ENCODE assay signal across 10 cellular contexts in genomic region chr2:96819101-96819875, GRCh38. TPM values are rescaled to one million over a fixed set of nuclear protein-coding genes. Genes with fewer than 3 reads are reported as not detected.
A peak's percentile ranks its signal among the peaks of the same experiment; 100 is the strongest.
DNase-seq lines count a peak whose midpoint lies in the region; ATAC-seq, FAIRE-seq and TF ChIP-seq lines count a peak whose summit lies in the region.
"Had no signal": no experiment of that assay in that cellular context is flagged by ENCODE, and none has a peak within 500 bp of the region (broad histone marks: within the 10 kb centered on the region; RNA-seq: fewer than 3 reads in every experiment).

No MANE protein-coding gene starts in this region.

- H3F3A ChIP-seq in GM23248 (ENCODE audit: insufficient read depth), result 0 out of 2 replicates have a peak, but pooled peaks cover 8% of the 10 kb centered on the region

- no peak for ATAC-seq in CD8-positive, alpha-beta T cell
- ATAC-seq in HG03196 (IDR thresholded peaks at IDR 0.05; ENCODE audit: unreplicated experiment), result no peak

- H3K27me3 ChIP-seq in CD8-positive, alpha-beta T cell (ENCODE audit: insufficient read depth, low read length), result no peaks in the 10 kb centered on the region
- H3K27me3 ChIP-seq in astrocyte (ENCODE audit: insufficient read depth, low read length), result no peaks in the 10 kb centered on the region
- H3K27me3 ChIP-seq in mesendoderm (ENCODE audit: insufficient read depth, low read length, poor library complexity), result no peaks in the 10 kb centered on the region
- no peaks in the 10 kb centered on the region for H3K27me3 ChIP-seq in GM23248 (replicated peaks; ENCODE audit: insufficient read depth)

- H3K4me2 ChIP-seq in astrocyte (ENCODE audit: low read length) (no peak overlapping the region), mesendoderm (ENCODE audit: low read length) (no peak overlapping the region), GM23248 (ENCODE audit: unreplicated experiment) (no peak overlapping the region)

- no peak overlapping the region for H2BK5ac ChIP-seq in mesendoderm (ENCODE audit: low read length)

- peaks cover 22% of the 10 kb centered on the region for H3K79me1 ChIP-seq in mesendoderm (ENCODE audit: low read length)

- H3K79me2 ChIP-seq in astrocyte (ENCODE audit: insufficient read depth, low read length) (peaks cover 10% of the 10 kb centered on the region), mesendoderm (ENCODE audit: control insufficient read depth, insufficient read depth, low read length) (peaks cover 35% of the 10 kb centered on the region), GM23248 (ENCODE audit: insufficient read depth) (peaks cover 6% of the 10 kb centered on the region; the same call in 1 of the 2 replicates)

- CTCF ChIA-PET in CD8-positive, alpha-beta T cell (lab: Charles Lee), result interaction anchor here (0.8 to 1.8 kb wide), 7 partner anchors 9 to 144 kb away, joined by 3 to 8 read pairs (median 3); no protein-coding TSS in a partner anchor

- H2BK15ac ChIP-seq in mesendoderm (replicated peaks; ENCODE audit: low read depth), result no peak overlapping the region

- POLR2A ChIA-PET in CD8-positive, alpha-beta T cell (lab: Charles Lee), result interaction anchor here (0.6 to 1.3 kb wide), 3 partner anchors 12 to 29 kb away, joined by 3 to 4 read pairs (median 3); no protein-coding TSS in a partner anchor

- H3K36me3 Mint-ChIP-seq in CD8-positive, alpha-beta T cell, result peaks cover 50% of the 10 kb centered on the region
- H3K36me3 Mint-ChIP-seq in astrocyte (ENCODE audit: low read depth, unreplicated experiment), result peaks cover 5% of the 10 kb centered on the region

- TF ChIP-seq CTCF in CD8-positive, alpha-beta T cell (IDR thresholded peaks at IDR 0.05), result no peak
- no peak for TF ChIP-seq CTCF in astrocyte (IDR thresholded peaks at IDR 0.05; ENCODE audit: insufficient read depth, low read depth, low read length)

- peak overlapping the region; percentile 87 for H3K4me3 Mint-ChIP-seq in CD8-positive, alpha-beta T cell
- H3K4me3 Mint-ChIP-seq in astrocyte (ENCODE audit: unreplicated experiment), result peak overlapping the region; percentile 40

- no CpG with 5 or more reads among the region's 10 CpGs for WGBS in mesendoderm (ENCODE audit: extremely low coverage, insufficient coverage, low lambda C conversion rate)
- WGBS in GM23248 (ENCODE audit: low coverage in 1 of 2, low lambda C conversion rate in 2 of 2, missing lambda C conversion rate in 2 of 2), 2 experiments, result 81 to 82% methylated on average over 9 to 10 of the region's 10 CpGs

- no peak overlapping the region for H4K5ac ChIP-seq in mesendoderm (ENCODE audit: low read length)

- no peaks in the 10 kb centered on the region for H3K27me3 Mint-ChIP-seq in CD8-positive, alpha-beta T cell (ENCODE audit: low read depth)
- peaks cover 7% of the 10 kb centered on the region for H3K27me3 Mint-ChIP-seq in astrocyte (ENCODE audit: low read depth, unreplicated experiment)

- no peak overlapping the region for H3K4ac ChIP-seq in mesendoderm (ENCODE audit: low read depth, low read length)

- H3K56ac ChIP-seq in mesendoderm (ENCODE audit: low read length), result no peak overlapping the region

- H4K20me1 ChIP-seq in astrocyte (ENCODE audit: insufficient read depth, low read length) (peaks cover 61% of the 10 kb centered on the region), GM23248 (ENCODE audit: insufficient read depth) (no peaks in the 10 kb centered on the region)

- peaks cover 61% of the 10 kb centered on the region for H3K4me1 Mint-ChIP-seq in CD8-positive, alpha-beta T cell (ENCODE audit: low read depth)
- peaks cover 6% of the 10 kb centered on the region for H3K4me1 Mint-ChIP-seq in astrocyte (ENCODE audit: low read depth, unreplicated experiment)

- no peak overlapping the region for H3K27ac ChIP-seq in CD8-positive, alpha-beta T cell (ENCODE audit: low read depth, low read length)
- H3K27ac ChIP-seq in astrocyte (ENCODE audit: low read depth, low read length), result no peak overlapping the region
- H3K27ac ChIP-seq in mesendoderm (ENCODE audit: low read depth, low read length), result no peak overlapping the region
- no peak overlapping the region for H3K27ac ChIP-seq in GM23248

- FAIRE-seq in astrocyte (lab: Jason Lieb, UNC), result no peak

- H3K9me3 ChIP-seq in CD8-positive, alpha-beta T cell (ENCODE audit: low read length), result no peaks in the 10 kb centered on the region
- H3K9me3 ChIP-seq in astrocyte (ENCODE audit: insufficient read depth, low read depth, low read length) (no peaks in the 10 kb centered on the region), GM23248 (ENCODE audit: low read depth) (no peaks in the 10 kb centered on the region)

- no peak overlapping the region for H3K18ac ChIP-seq in mesendoderm (ENCODE audit: low read length)

- H3K9me3 Mint-ChIP-seq in CD8-positive, alpha-beta T cell, result no peaks in the 10 kb centered on the region
- no peaks in the 10 kb centered on the region for H3K9me3 Mint-ChIP-seq in astrocyte (ENCODE audit: unreplicated experiment)

- H3K4me3 ChIP-seq in CD8-positive, alpha-beta T cell (ENCODE audit: low read depth, low read length), result no peak overlapping the region
- H3K4me3 ChIP-seq in astrocyte (ENCODE audit: insufficient read depth, low read depth, low read length) (no peak overlapping the region), mesendoderm (ENCODE audit: low read length) (no peak overlapping the region), GM23248 (no peak overlapping the region)

- H3K9ac ChIP-seq in astrocyte (ENCODE audit: low read length), result no peak overlapping the region
- H3K9ac ChIP-seq in mesendoderm (ENCODE audit: low read length), result no peak overlapping the region
- no peak overlapping the region for H3K9ac ChIP-seq in GM23248

- no peak overlapping the region for H2AK5ac ChIP-seq in mesendoderm (ENCODE audit: low read length)

- no peak overlapping the region for H2AFZ ChIP-seq in astrocyte (ENCODE audit: low read depth, low read length)
- no peak overlapping the region for H2AFZ ChIP-seq in GM23248

- DNase-seq in CD8-positive, alpha-beta T cell, result no peak
- DNase-seq in HuH-7 (ENCODE audit: low spot score) (peak; percentile 97), astrocyte (ENCODE audit: low read depth) (no peak), mesendoderm (peak; percentile 49), GM23248 (no peak), NCI-H1694 (lab: John Stamatoyannopoulos, UW) (no peak)
- no peak for DNase-seq in activated CD4-positive, CD25-positive, alpha-beta regulatory T cell treated with anti-CD3 and anti-CD28 coated beads, Interleukin-2, amount 50 U/mL, for 72 hours
- DNase-seq: activated gamma-delta T cell treated with Interleukin-2 at 50 U/mL for 16 hours, GOT3 had no signal

- peak overlapping the region; percentile 35 for H3K27ac Mint-ChIP-seq in CD8-positive, alpha-beta T cell
- H3K27ac Mint-ChIP-seq in astrocyte (ENCODE audit: unreplicated experiment), result no peak overlapping the region

- peaks cover 3% of the 10 kb centered on the region for H3K36me3 ChIP-seq in CD8-positive, alpha-beta T cell (ENCODE audit: insufficient read depth, low read length)
- H3K36me3 ChIP-seq in astrocyte (ENCODE audit: insufficient read depth, low read length), result no peaks in the 10 kb centered on the region
- no peaks in the 10 kb centered on the region for H3K36me3 ChIP-seq in mesendoderm (ENCODE audit: control insufficient read depth, insufficient read depth, low read length)
- H3K36me3 ChIP-seq in GM23248 (ENCODE audit: low read depth), result no peaks in the 10 kb centered on the region

- in situ Hi-C loops in GM23248 (cut with MboI), result no loop called here

- H4K8ac ChIP-seq in mesendoderm (ENCODE audit: low read depth, low read length), result no peak overlapping the region

- H3K4me1 ChIP-seq in CD8-positive, alpha-beta T cell (ENCODE audit: insufficient read depth, low read length), result peaks cover 53% of the 10 kb centered on the region
- peaks cover 14% of the 10 kb centered on the region for H3K4me1 ChIP-seq in astrocyte (ENCODE audit: insufficient read depth, low read length)
- H3K4me1 ChIP-seq in mesendoderm (ENCODE audit: control insufficient read depth, low read depth, low read length), result peaks cover 10% of the 10 kb centered on the region
- H3K4me1 ChIP-seq in GM23248 (ENCODE audit: insufficient read depth), result no peaks in the 10 kb centered on the region

- no peak overlapping the region for H3K23ac ChIP-seq in mesendoderm (ENCODE audit: low read length)

- no peaks in the 10 kb centered on the region for H3K9me2 ChIP-seq in GM23248 (ENCODE audit: insufficient read depth)

- intact Hi-C loops in CD8-positive, alpha-beta T cell (cut with DNase I, micrococcal nuclease), result loop anchor here in 1 of 2 experiments (5.0 to 10.0 kb wide), 3 partner anchors 77 to 554 kb away; partner anchors contain the start of genes ARID5A, CIAO1, LMAN2L and TMEM127

- H2BK120ac ChIP-seq in mesendoderm (ENCODE audit: low read depth, low read length), result no peak overlapping the region

RNA-seq across cellular contexts. Expression of gene CNNM3, which starts 3.2 kb away (rescaled TPM):
- 10 to 100 TPM; 40.1 to 41.8 TPM for total RNA-seq in CD8-positive, alpha-beta T cell
- total RNA-seq in astrocyte, result 5.6 and 6.5 TPM in 2 replicates
- 10.9 TPM for polyA plus RNA-seq in mesendoderm (2013, experiment 1 of 2)
- 10.7 TPM for polyA plus RNA-seq in mesendoderm (2013, experiment 2 of 2)
- total RNA-seq in GM23248 (2014; rRNA removed; shearing (Covaris generic)), result 5.0 and 5.2 TPM in 2 replicates
- polyA plus RNA-seq in GM23248 (2016; fragmentation: Nextera tagmentation; extraction: Ambion mirVana), result 0.94 and 0.98 TPM in 2 replicates

RNA-seq across cellular contexts. Expression of gene ANKRD23, which starts 24.5 kb away (rescaled TPM):
- 1 to 10 TPM; 5.7 to 6.5 TPM for total RNA-seq in CD8-positive, alpha-beta T cell
- total RNA-seq in astrocyte, result 2.5 and 3.3 TPM in 2 replicates
- polyA plus RNA-seq in mesendoderm (2013, experiment 1 of 2), result 0.86 TPM
- polyA plus RNA-seq in mesendoderm (2013, experiment 2 of 2), result 1.7 TPM
- 0.76 and 1.1 TPM in 2 replicates for total RNA-seq in GM23248 (2014; rRNA removed; shearing (Covaris generic))
- polyA plus RNA-seq in GM23248 (2016; fragmentation: Nextera tagmentation; extraction: Ambion mirVana), result 0.95 and 1.4 TPM in 2 replicates

RNA-seq across cellular contexts. Expression of gene ANKRD39, which starts 38.5 kb away (rescaled TPM):
- 10 to 100 TPM; 13.9 to 16.4 TPM for total RNA-seq in CD8-positive, alpha-beta T cell
- 11.9 and 13.7 TPM in 2 replicates for total RNA-seq in astrocyte
- 14.2 TPM for polyA plus RNA-seq in mesendoderm (2013, experiment 1 of 2)
- polyA plus RNA-seq in mesendoderm (2013, experiment 2 of 2), result 13.8 TPM
- total RNA-seq in GM23248 (2014; rRNA removed; shearing (Covaris generic)), result 5.3 and 10.9 TPM in 2 replicates
- polyA plus RNA-seq in GM23248 (2016; fragmentation: Nextera tagmentation; extraction: Ambion mirVana), result 12.3 and 14.4 TPM in 2 replicates

RNA-seq across cellular contexts. Expression of gene SEMA4C, which starts 50.6 kb away (rescaled TPM):
- total RNA-seq in CD8-positive, alpha-beta T cell, result 10 to 100 TPM; 40.0 to 45.7 TPM
- 30.7 and 32.8 TPM in 2 replicates for total RNA-seq in astrocyte
- polyA plus RNA-seq in mesendoderm (2013, experiment 1 of 2), result 32.1 TPM
- 31.2 TPM for polyA plus RNA-seq in mesendoderm (2013, experiment 2 of 2)
- 21.0 and 24.3 TPM in 2 replicates for total RNA-seq in GM23248 (2014; rRNA removed; shearing (Covaris generic))
- 5.1 and 5.5 TPM in 2 replicates for polyA plus RNA-seq in GM23248 (2016; fragmentation: Nextera tagmentation; extraction: Ambion mirVana)

RNA-seq across cellular contexts. Expression of gene CNNM4, which starts 58.6 kb away (rescaled TPM):
- 1 to 10 TPM; 6.7 to 8.3 TPM for total RNA-seq in CD8-positive, alpha-beta T cell
- total RNA-seq in astrocyte, result 5.8 and 6.8 TPM in 2 replicates
- polyA plus RNA-seq in mesendoderm (2013, experiment 1 of 2), result 8.3 TPM
- polyA plus RNA-seq in mesendoderm (2013, experiment 2 of 2), result 7.8 TPM
- 4.8 and 6.1 TPM in 2 replicates for total RNA-seq in GM23248 (2014; rRNA removed; shearing (Covaris generic))
- polyA plus RNA-seq in GM23248 (2016; fragmentation: Nextera tagmentation; extraction: Ambion mirVana), result 2.4 and 2.8 TPM in 2 replicates

Comparison
In these comparisons a context has a peak if more than half of its experiments do, and no peak if none do; other contexts are left out.
1. DNase-seq: peak in HuH-7 (single experiment) and mesendoderm (single experiment); none in CD8-positive, alpha-beta T cell (0 of 7), astrocyte (single experiment), GM23248 (single experiment), NCI-H1694 (single experiment) and activated CD4-positive, CD25-positive, alpha-beta regulatory T cell treated with anti-CD3 and anti-CD28 coated beads, Interleukin-2, amount 50 U/mL, for 72 hours (single experiment).